Comparison of ENCODE assay signal across 20 cellular contexts in the genomic region with DNA sequence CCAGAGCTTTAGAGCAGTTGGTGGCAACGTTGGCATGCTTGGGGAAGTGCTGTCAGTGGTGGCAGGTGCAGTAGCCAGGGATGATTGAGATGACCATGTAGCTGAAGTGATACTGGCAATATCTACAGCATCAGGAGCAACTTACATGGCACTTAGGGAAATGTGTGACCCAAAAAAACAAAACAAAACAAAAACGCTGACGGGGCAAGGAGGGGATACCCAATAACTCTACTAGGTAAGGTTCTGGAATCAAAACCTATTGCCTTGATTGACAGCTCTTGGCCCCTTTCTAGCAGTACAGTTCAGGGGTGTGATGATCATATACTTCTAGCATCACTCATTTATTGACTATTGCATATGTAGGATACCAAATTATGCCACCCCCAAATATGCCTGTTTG.
A peak's percentile ranks its signal among the peaks of the same experiment; 100 is the strongest.
DNase-seq lines count a peak whose midpoint lies in the region; ATAC-seq, FAIRE-seq and TF ChIP-seq lines count a peak whose summit lies in the region.
"Had no signal": no experiment of that assay in that cellular context is flagged by ENCODE, and none has a peak within 500 bp of the region (broad histone marks: within the 10 kb centered on the region; RNA-seq: fewer than 3 reads in every experiment).

No MANE protein-coding gene starts in this region.

- H3K4me3 Mint-ChIP-seq in HFFc6: no peak overlapping the region
- H3K4me3 Mint-ChIP-seq: B cell; CD4-positive, alpha-beta memory T cell had no signal

- FAIRE-seq in A549 (lab: Jason Lieb, UNC) (no peak), H1 (lab: Jason Lieb, UNC) (no peak)
- FAIRE-seq: G401.6, GM12891 had no signal

- H4K91ac ChIP-seq in H1 (replicated peaks; ENCODE audit: insufficient read length, low read length): peak overlapping the region; percentile 85

- peaks cover 20% of the 10 kb centered on the region for H3K36me3 Mint-ChIP-seq in HFFc6 (ENCODE audit: low read depth)
- H3K36me3 Mint-ChIP-seq: CD4-positive, alpha-beta memory T cell had no signal

- H2BK15ac ChIP-seq in H1 (ENCODE audit: low read length): no peak overlapping the region

- H4K20me1 ChIP-seq in PC-9 (ENCODE audit: insufficient read depth) (no peaks in the 10 kb centered on the region), H1 (replicated peaks in 1 of 2; ENCODE audit: control insufficient read depth in 1 of 2, insufficient read depth in 2 of 2, low read length in 2 of 2) (no peaks in the 10 kb centered on the region), osteoblast (ENCODE audit: insufficient read depth, low read length) (no peaks in the 10 kb centered on the region)

- TF ChIP-seq RAD21 in A549 (conservative IDR thresholded peaks at IDR 0.05 in 1 of 2, IDR thresholded peaks at IDR 0.05 in 1 of 2): no peak
- TF ChIP-seq RAD21 in H1 (IDR thresholded peaks at IDR 0.05 in 1 of 2, conservative IDR thresholded peaks at IDR 0.05 in 1 of 2; ENCODE audit: low read depth in 2 of 2, low read length in 2 of 2): no peak

- H3K4ac ChIP-seq in H1 (replicated peaks; ENCODE audit: insufficient read length, low read depth, low read length): no peak overlapping the region

- no peak overlapping the region for H3K9ac ChIP-seq in H1 (replicated peaks in 1 of 4; ENCODE audit: extremely low read depth in 1 of 4, low read depth in 3 of 4, low read length in 3 of 4)

- no peaks in the 10 kb centered on the region for H3K79me2 ChIP-seq in PC-9 (ENCODE audit: low read depth)
- H3K79me2 ChIP-seq in H1 (ENCODE audit: control insufficient read depth in 1 of 2, insufficient read depth in 2 of 2, low read length in 2 of 2): no peaks in the 10 kb centered on the region
- no peaks in the 10 kb centered on the region for H3K79me2 ChIP-seq in osteoblast (ENCODE audit: insufficient read depth, low read length)

- H3K27me3 ChIP-seq in PC-9 (ENCODE audit: insufficient read depth, low read depth) (no peaks in the 10 kb centered on the region), H1 (replicated peaks in 1 of 4; ENCODE audit: control insufficient read depth in 3 of 4, extremely low read depth in 1 of 4, insufficient read depth in 3 of 4, low read length in 3 of 4) (no peaks in the 10 kb centered on the region), osteoblast (ENCODE audit: insufficient read depth, low read length) (no peaks in the 10 kb centered on the region)

- no peaks in the 10 kb centered on the region for H3K23me2 ChIP-seq in H1 (ENCODE audit: low read depth, low read length)

- H3K4me1 ChIP-seq in A549 (peaks cover 20% of the 10 kb centered on the region), PC-9 (replicated peaks; ENCODE audit: insufficient read depth) (peaks cover 33% of the 10 kb centered on the region), H1 (replicated peaks in 1 of 4; ENCODE audit: control insufficient read depth in 3 of 4, insufficient read depth in 4 of 4, low read length in 3 of 4) (peaks cover 0 to 3% (median 0%) of the 10 kb centered on the region in 4 experiments; a peak in 2 of 7 replicates), osteoblast (ENCODE audit: insufficient read depth, low read length) (peaks cover 23% of the 10 kb centered on the region)

- no peak overlapping the region for H2BK20ac ChIP-seq in H1 (ENCODE audit: low read length)

- H2BK12ac ChIP-seq in H1 (ENCODE audit: low read depth, low read length): peak overlapping the region; percentile 2; the same call in 1 of the 2 replicates

- peaks cover 16% of the 10 kb centered on the region for H3K9me3 Mint-ChIP-seq in HFFc6

- BruUV-seq in PC-9 (replicated peaks; lab: Mats Ljungman, UMichigan): no TSS peak

- POLR2A ChIA-PET in A549 (lab: Yijun Ruan, JAX): no interaction called here
- POLR2A ChIA-PET in PC-9 (lab: Charles Lee; ENCODE audit: unreplicated experiment): no interaction called here
- POLR2A ChIA-PET in H1 (lab: Charles Lee; ENCODE audit: partially characterized antibody): no interaction called here

- no peak overlapping the region for H3K14ac ChIP-seq in H1 (ENCODE audit: insufficient read length)

- H3K23ac ChIP-seq in H1 (ENCODE audit: insufficient read length): no peak overlapping the region

- TF ChIP-seq POLR2A in A549 (IDR thresholded peaks at IDR 0.05; ENCODE audit: low read length) (no peak), H1 (IDR thresholded peaks at IDR 0.05; ENCODE audit: control extremely low read depth in 1 of 2, low read depth in 2 of 2, low read length in 2 of 2) (no peak)

- WGBS in A549 (ENCODE audit: missing lambda C conversion rate): 43% methylated on average over 3 of the region's 3 CpGs
- WGBS in H1 (ENCODE audit: extremely low coverage in 1 of 2, insufficient coverage in 1 of 2, insufficient read length in 1 of 2, insufficient replicate concordance in 2 of 2, low coverage in 1 of 2, low lambda C conversion rate in 2 of 2, missing lambda C conversion rate in 1 of 2), 2 experiments: 94% methylated on average over 3 of the region's 3 CpGs; no CpG with 5 or more reads in 1 of the 2 experiments

- H2AFZ ChIP-seq in PC-9 (no peak overlapping the region), H1 (ENCODE audit: low read length) (no peak overlapping the region), osteoblast (ENCODE audit: low read length) (peak overlapping the region; percentile 45)

- H3K9me3 ChIP-seq in A549 (no peaks in the 10 kb centered on the region), PC-9 (ENCODE audit: insufficient read depth, low read depth) (peaks cover 23% of the 10 kb centered on the region), H1 (ENCODE audit: insufficient read depth in 2 of 2, low read depth in 1 of 2, low read length in 1 of 2) (0 out of 4 replicates have a peak, but pooled peaks cover 0 to 4% of the 10 kb centered on the region in 2 experiments), osteoblast (ENCODE audit: low read depth, low read length) (no peaks in the 10 kb centered on the region)

- no peak overlapping the region for H3K18ac ChIP-seq in H1 (ENCODE audit: extremely low read depth, low read length)

- H4K8ac ChIP-seq in H1 (ENCODE audit: extremely low read depth, insufficient read depth, low read length): no peak overlapping the region

- H3K36me3 ChIP-seq in PC-9 (ENCODE audit: low read depth) (no peaks in the 10 kb centered on the region), H1 (ENCODE audit: control insufficient read depth in 2 of 4, insufficient read depth in 4 of 4, low read length in 3 of 4) (no peaks in the 10 kb centered on the region), osteoblast (ENCODE audit: insufficient read depth, low read length) (no peaks in the 10 kb centered on the region)

- no peak overlapping the region for H3K56ac ChIP-seq in H1 (replicated peaks; ENCODE audit: insufficient read length, low read depth, low read length)

- H3K4me2 ChIP-seq in A549 (no peak overlapping the region), PC-9 (peak overlapping the region; percentile 44), H1 (ENCODE audit: insufficient read depth in 1 of 2, low read depth in 2 of 2, low read length in 2 of 2) (no peak overlapping the region), osteoblast (ENCODE audit: insufficient read depth, low read length) (no peak overlapping the region)

- H2BK5ac ChIP-seq in H1 (ENCODE audit: low read depth, low read length): 0 out of 2 replicates have a peak overlapping the region, but pooled peaks have one; percentile 11

- ATAC-seq in A549 (no peak), omental fat pad (ENCODE audit: low FRiP score) (no peak), GM18502 (IDR thresholded peaks at IDR 0.05; ENCODE audit: poor library complexity, unreplicated experiment) (no peak)

- TF ChIP-seq EP300 in A549 (IDR thresholded peaks at IDR 0.05): no peak
- no peak for TF ChIP-seq EP300 in H1 (IDR thresholded peaks at IDR 0.05; ENCODE audit: borderline replicate concordance in 1 of 2, low read depth in 2 of 2, low read length in 2 of 2)

- TF ChIP-seq CTCF in A549 (IDR thresholded peaks at IDR 0.05) (no peak), PC-9 (conservative IDR thresholded peaks at IDR 0.05) (no peak), H1 (IDR thresholded peaks at IDR 0.05; ENCODE audit: control extremely low read depth in 1 of 3, insufficient read depth in 1 of 3, low read depth in 1 of 3, low read length in 3 of 3) (no peak), osteoblast (IDR thresholded peaks at IDR 0.05; ENCODE audit: extremely low read depth, low read depth, low read length) (no peak), omental fat pad (IDR thresholded peaks at IDR 0.05) (no peak), HFFc6 (IDR thresholded peaks at IDR 0.05) (no peak)

- no peak overlapping the region for H2BK120ac ChIP-seq in H1 (replicated peaks; ENCODE audit: low read depth, low read length)

- peaks cover 66% of the 10 kb centered on the region for H3K4me1 Mint-ChIP-seq in HFFc6 (ENCODE audit: low read depth)
- H3K4me1 Mint-ChIP-seq: B cell; CD4-positive, alpha-beta memory T cell had no signal

- CTCF ChIA-PET in A549 (lab: Yijun Ruan, JAX): no interaction called here
- CTCF ChIA-PET in PC-9 (lab: Charles Lee): no interaction called here
- CTCF ChIA-PET in H1 (lab: Charles Lee; ENCODE audit: partially characterized antibody): no interaction called here

- no peak overlapping the region for H2AK5ac ChIP-seq in H1 (ENCODE audit: low read depth, low read length)

- peaks cover 19% of the 10 kb centered on the region for H3F3A ChIP-seq in PC-9 (ENCODE audit: insufficient read depth, low read depth)

- no peaks in the 10 kb centered on the region for H3K79me1 ChIP-seq in H1 (ENCODE audit: low read depth, low read length)

- H3K27ac ChIP-seq in A549: 0 out of 6 replicates have a peak overlapping the region, but pooled peaks of 1 of the 2 experiments have one; percentile 27
- peak overlapping the region; percentile 65 for H3K27ac ChIP-seq in PC-9
- H3K27ac ChIP-seq in H1 (ENCODE audit: low read depth, low read length): no peak overlapping the region
- no peak overlapping the region for H3K27ac ChIP-seq in osteoblast (ENCODE audit: low read depth, low read length)
- H3K27ac ChIP-seq: HL-60 had no signal

- no peaks in the 10 kb centered on the region for H3K9me2 ChIP-seq in PC-9 (ENCODE audit: insufficient read depth)

- H3K27me3 Mint-ChIP-seq in HFFc6 (ENCODE audit: insufficient read depth): no peaks in the 10 kb centered on the region
- H3K27me3 Mint-ChIP-seq: B cell; CD4-positive, alpha-beta memory T cell had no signal

- H3K4me3 ChIP-seq in A549: no peak overlapping the region
- peak overlapping the region; percentile 19; the same call in 1 of the 2 replicates for H3K4me3 ChIP-seq in PC-9
- H3K4me3 ChIP-seq in H1 (ENCODE audit: extremely low read depth in 1 of 4, insufficient read depth in 2 of 4, low read depth in 3 of 4, low read length in 4 of 4): no peak overlapping the region
- no peak overlapping the region for H3K4me3 ChIP-seq in osteoblast (ENCODE audit: insufficient read depth, low read length)

- H3K27ac Mint-ChIP-seq in HFFc6: no peak overlapping the region; the same call in 1 of the 2 replicates
- H3K27ac Mint-ChIP-seq: B cell; CD4-positive, alpha-beta memory T cell had no signal

- H4K5ac ChIP-seq in H1 (ENCODE audit: insufficient read length, low read depth, low read length): no peak overlapping the region

- DNase-seq in A549 (ENCODE audit: low read depth in 1 of 2, low spot score in 1 of 2) (no peak), PC-9 (no peak), H1 (ENCODE audit: low read depth in 1 of 2, low spot score in 2 of 2) (no peak), osteoblast (ENCODE audit: insufficient read length, low spot score, missing footprints) (no peak), omental fat pad (ENCODE audit: low spot score) (no peak), HFFc6 (no peak), T-helper 2 cell (no peak)
- DNase-seq: 8988T; C1 segment of cervical spinal cord; CD4-positive, alpha-beta memory T cell; DMS153; DMS79 treated with DMSO at 0.1 percent for 48 hours; EL; GOT3; HCEC 1CT had no signal

- intact Hi-C loops in PC-9 (cut with micrococcal nuclease; ENCODE audit: unreplicated experiment): no loop called here
